ENCODE assay signal across 19 cellular contexts in the genomic region with DNA sequence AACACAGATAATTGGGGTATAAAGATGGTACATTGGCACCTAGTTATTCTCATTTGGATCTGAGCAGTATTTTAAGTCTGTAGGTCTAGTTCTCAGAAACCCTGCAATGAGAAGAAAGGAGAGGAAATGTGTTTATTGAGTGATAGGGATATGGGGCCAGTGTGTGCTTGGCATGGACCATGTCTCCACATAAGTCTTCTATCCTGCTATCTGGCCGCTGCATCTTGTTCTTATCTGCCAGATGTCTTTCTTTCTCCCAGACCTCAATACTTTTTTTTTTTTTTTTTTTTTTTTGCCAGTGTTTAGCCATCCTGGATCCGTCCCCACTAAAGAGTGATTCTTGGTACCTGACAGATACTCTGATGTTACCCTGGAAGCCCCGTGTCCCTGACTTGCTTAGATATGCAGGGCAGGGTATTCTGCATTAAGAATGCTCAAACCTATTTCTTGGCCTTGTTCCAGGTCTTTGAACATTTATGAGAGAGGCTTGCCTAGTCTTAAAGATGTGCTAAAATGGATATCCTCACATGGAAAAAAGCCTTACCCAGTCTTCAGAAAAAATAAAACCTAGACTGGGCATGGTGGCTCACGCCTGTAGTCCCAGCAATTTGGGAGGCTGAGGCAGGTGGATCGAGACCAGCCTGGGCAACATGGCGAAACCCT. TPM values are rescaled to one million over a fixed set of nuclear protein-coding genes. Genes with fewer than 3 reads are reported as not detected.
DNase-seq lines count a peak whose midpoint lies in the region; ATAC-seq and TF ChIP-seq lines count a peak whose summit lies in the region.
"Had no signal": no experiment of that assay in that cellular context is flagged by ENCODE, and none has a peak within 500 bp of the region (broad histone marks: within the 10 kb centered on the region; RNA-seq: fewer than 3 reads in every experiment).

No MANE protein-coding gene starts in this region.

- ATAC-seq in lower lobe of right lung (no peak), HG02981 (IDR thresholded peaks at IDR 0.05; ENCODE audit: unreplicated experiment) (no peak)
- ATAC-seq: naive thymus-derived CD8-positive, alpha-beta T cell; Panc1 had no signal

- H3K4me1 ChIP-seq in Loucy (ENCODE audit: insufficient read depth, low read length, poor library complexity, severe bottlenecking), result peaks cover 74% of the 10 kb centered on the region
- H3K4me1 ChIP-seq in adipocyte (ENCODE audit: control insufficient read depth, insufficient read depth, low read length), result peaks cover 61% of the 10 kb centered on the region
- H3K4me1 ChIP-seq in lower lobe of right lung, result peaks cover 50% of the 10 kb centered on the region

- H3K27me3 ChIP-seq in Loucy (ENCODE audit: insufficient read depth, low read length, poor library complexity, severe bottlenecking) (no peaks in the 10 kb centered on the region), adipocyte (replicated peaks; ENCODE audit: control insufficient read depth, insufficient read depth, low read length) (no peaks in the 10 kb centered on the region), lower lobe of right lung (ENCODE audit: low read depth) (no peaks in the 10 kb centered on the region)
- H3K27me3 ChIP-seq: right atrium auricular region had no signal

- TF ChIP-seq CTCF in Loucy (conservative IDR thresholded peaks at IDR 0.05; ENCODE audit: low read length) (no peak), lower lobe of right lung (IDR thresholded peaks at IDR 0.05) (no peak)

- no peaks in the 10 kb centered on the region for H3K79me2 ChIP-seq in Loucy (ENCODE audit: insufficient read depth, low read length)

- DNase-seq in NCI-H2171 treated with DMSO at 0.1 percent for 48 hours (lab: John Stamatoyannopoulos, UW), result peak; percentile 16
- no peak for DNase-seq in NCI-H2171 (lab: John Stamatoyannopoulos, UW)
- no peak for DNase-seq in adipocyte (ENCODE audit: low read depth)
- DNase-seq in lower lobe of right lung, result no peak
- DNase-seq in stimulated activated CD4-positive, alpha-beta T cell treated with anti-CD3 and anti-CD28 coated beads, Interleukin-1b, Interleukin-23, amount 100 ng/mL, for 48 hours, result no peak
- DNase-seq in putamen (ENCODE audit: low spot score), result no peak
- DNase-seq: activated CD4-positive, alpha-beta memory T cell treated with anti-CD3 and anti-CD28 coated beads for 36 hours; activated CD4-positive, CD25-positive, alpha-beta regulatory T cell; activated naive CD4-positive, alpha-beta T cell; effector CD8-positive, alpha-beta T cell; KG1; naive thymus-derived CD8-positive, alpha-beta T cell; NCI-H1048; NCI-H774 had no signal

- H3K4me2 ChIP-seq in Loucy (ENCODE audit: low read depth, low read length, poor library complexity, severe bottlenecking), result peak overlapping the region; percentile 68

- H3K4me3 ChIP-seq in Loucy (ENCODE audit: low read length, poor library complexity, severe bottlenecking) (peak overlapping the region; percentile 26), adipocyte (ENCODE audit: low read length) (peak overlapping the region; percentile 30), lower lobe of right lung (no peak overlapping the region)
- H3K4me3 ChIP-seq: right atrium auricular region had no signal

- H3K9ac ChIP-seq in Loucy (ENCODE audit: low read depth, low read length, poor library complexity, severe bottlenecking) (peak overlapping the region; percentile 22), adipocyte (ENCODE audit: low read length) (no peak overlapping the region)

- H3K27ac ChIP-seq in lower lobe of right lung, result peak overlapping the region; percentile 61
- H3K27ac ChIP-seq: C4-2B, right atrium auricular region had no signal

- H2AFZ ChIP-seq in Loucy (ENCODE audit: low read length), result no peak overlapping the region

- intact Hi-C loops in lower lobe of right lung (cut with DNase I), result no loop called here

- peaks cover 9% of the 10 kb centered on the region; the same call in 1 of the 2 replicates for H3F3A ChIP-seq in Loucy (ENCODE audit: low read depth)

- H3K9me2 ChIP-seq in Loucy (replicated peaks; ENCODE audit: low read depth, low read length), result no peaks in the 10 kb centered on the region

- H3K9me3 ChIP-seq in Loucy (ENCODE audit: insufficient read depth, low read depth, low read length) (no peaks in the 10 kb centered on the region), adipocyte (ENCODE audit: control insufficient read depth, low read length) (no peaks in the 10 kb centered on the region), lower lobe of right lung (no peaks in the 10 kb centered on the region)
- H3K9me3 ChIP-seq: right atrium auricular region had no signal

- no peaks in the 10 kb centered on the region for H3K36me3 ChIP-seq in Loucy (ENCODE audit: insufficient read depth, low read length)
- H3K36me3 ChIP-seq in adipocyte (ENCODE audit: control insufficient read depth, insufficient read depth, low read length, severe bottlenecking), result peaks cover 16% of the 10 kb centered on the region
- H3K36me3 ChIP-seq in lower lobe of right lung, result no peaks in the 10 kb centered on the region
- H3K36me3 ChIP-seq: right atrium auricular region had no signal

- H4K20me1 ChIP-seq in Loucy (ENCODE audit: insufficient read depth, low read length, poor library complexity, severe bottlenecking), result no peaks in the 10 kb centered on the region

RNA-seq across cellular contexts. Expression of gene MTURN, which starts 10.0 kb away (rescaled TPM):
- 39.4 TPM for total RNA-seq in lower lobe of right lung
